ENCODE assay signal across 9 cellular contexts in genomic region chr2:85468704-85469349, GRCh38. TPM values are rescaled to one million over a fixed set of nuclear protein-coding genes. Genes with fewer than 3 reads are reported as not detected.
DNase-seq lines count a peak whose midpoint lies in the region; ATAC-seq, FAIRE-seq and TF ChIP-seq lines count a peak whose summit lies in the region.
"Had no signal": no experiment of that assay in that cellular context is flagged by ENCODE, and none has a peak within 500 bp of the region (broad histone marks: within the 10 kb centered on the region; RNA-seq: fewer than 3 reads in every experiment).

No MANE protein-coding gene starts in this region.

- H3K27ac Mint-ChIP-seq in Calu3 (ENCODE audit: unreplicated experiment): peak overlapping the region; percentile 61
- H3K27ac Mint-ChIP-seq in natural killer cell treated with Interleukin-12 subunit alpha and Interleukin-12 subunit beta and Interleukin-15 and Interleukin-18, amount 100 ng/mL, for 72 hours: no peak overlapping the region
- H3K27ac Mint-ChIP-seq: activated T-cell treated with anti-CD3 and anti-CD28 coated beads, Interleukin-2, amount 50 U/mL, for 24 hours had no signal

- ATAC-seq in HG03565 (IDR thresholded peaks at IDR 0.05; ENCODE audit: unreplicated experiment) (no peak), HG03521 (IDR thresholded peaks at IDR 0.05; ENCODE audit: unreplicated experiment) (no peak), HG02642 (IDR thresholded peaks at IDR 0.05; ENCODE audit: poor library complexity, unreplicated experiment) (no peak)
- no peak for ATAC-seq in natural killer cell treated with Interleukin-12 subunit alpha and Interleukin-12 subunit beta and Interleukin-15 and Interleukin-18, amount 100 ng/mL, for 72 hours

- H3K27me3 Mint-ChIP-seq in Calu3 (ENCODE audit: unreplicated experiment): no peaks in the 10 kb centered on the region
- H3K27me3 Mint-ChIP-seq in natural killer cell treated with Interleukin-12 subunit alpha and Interleukin-12 subunit beta and Interleukin-15 and Interleukin-18, amount 100 ng/mL, for 72 hours: no peaks in the 10 kb centered on the region
- H3K27me3 Mint-ChIP-seq: activated T-cell treated with anti-CD3 and anti-CD28 coated beads, Interleukin-2, amount 50 U/mL, for 24 hours had no signal

- no peak overlapping the region for H3K9ac ChIP-seq in endothelial cell of umbilical vein (replicated peaks; ENCODE audit: extremely low read depth, insufficient read depth, low read length)

- H3K36me3 Mint-ChIP-seq in Calu3 (ENCODE audit: insufficient read depth, unreplicated experiment): no peaks in the 10 kb centered on the region
- no peaks in the 10 kb centered on the region for H3K36me3 Mint-ChIP-seq in natural killer cell treated with Interleukin-12 subunit alpha and Interleukin-12 subunit beta and Interleukin-15 and Interleukin-18, amount 100 ng/mL, for 72 hours

- DNase-seq in Calu3 (peak; percentile 72), LHCN-M2 (ENCODE audit: low read depth) (peak; percentile 35), endothelial cell of umbilical vein (ENCODE audit: low read depth, low spot score) (peak; percentile 60), mucosa of gallbladder (ENCODE audit: low spot score) (peak; percentile 91)
- DNase-seq in natural killer cell treated with Interleukin-12 subunit alpha and Interleukin-12 subunit beta and Interleukin-15 and Interleukin-18, amount 100 ng/mL, for 72 hours (ENCODE audit: low spot score): no peak
- DNase-seq: activated T-cell treated with anti-CD3 and anti-CD28 coated beads, Interleukin-2, amount 50 U/mL, for 24 hours had no signal

- no peak for TF ChIP-seq POLR2A in endothelial cell of umbilical vein (IDR thresholded peaks at IDR 0.05; ENCODE audit: low read depth, low read length)

- no peaks in the 10 kb centered on the region for H3K36me3 ChIP-seq in endothelial cell of umbilical vein (ENCODE audit: control insufficient read depth in 2 of 2, extremely low read depth in 1 of 2, insufficient read depth in 2 of 2, low read length in 2 of 2)

- TF ChIP-seq CTCF in Calu3 (IDR thresholded peaks at IDR 0.05; ENCODE audit: unreplicated experiment): no peak
- TF ChIP-seq CTCF in endothelial cell of umbilical vein (IDR thresholded peaks at IDR 0.05; ENCODE audit: extremely low read depth in 1 of 2, insufficient read depth in 1 of 2, low read depth in 1 of 2, low read length in 2 of 2): no peak

- H3K4me2 ChIP-seq in endothelial cell of umbilical vein (ENCODE audit: insufficient read depth, low read length): no peak overlapping the region

- H3K9me3 Mint-ChIP-seq in Calu3 (ENCODE audit: low read depth, unreplicated experiment): no peaks in the 10 kb centered on the region
- no peaks in the 10 kb centered on the region for H3K9me3 Mint-ChIP-seq in natural killer cell treated with Interleukin-12 subunit alpha and Interleukin-12 subunit beta and Interleukin-15 and Interleukin-18, amount 100 ng/mL, for 72 hours
- H3K9me3 Mint-ChIP-seq: activated T-cell treated with anti-CD3 and anti-CD28 coated beads, Interleukin-2, amount 50 U/mL, for 24 hours had no signal

- peaks cover 30% of the 10 kb centered on the region for H3K4me1 Mint-ChIP-seq in Calu3 (ENCODE audit: low read depth, unreplicated experiment)
- peaks cover 6 to 7% of the 10 kb centered on the region in 2 donors for H3K4me1 Mint-ChIP-seq in natural killer cell treated with Interleukin-12 subunit alpha and Interleukin-12 subunit beta and Interleukin-15 and Interleukin-18, amount 100 ng/mL, for 72 hours (ENCODE audit: low read depth in 2 of 2)

- H3K4me1 ChIP-seq in endothelial cell of umbilical vein (ENCODE audit: control insufficient read depth, extremely low read depth, insufficient read depth, low read length): no peaks in the 10 kb centered on the region

- no peaks in the 10 kb centered on the region for H3K79me2 ChIP-seq in endothelial cell of umbilical vein (ENCODE audit: control insufficient read depth, insufficient read depth, low read length)

- no peaks in the 10 kb centered on the region for H4K20me1 ChIP-seq in endothelial cell of umbilical vein (replicated peaks; ENCODE audit: control insufficient read depth, extremely low read depth, insufficient read depth, low read length)

- BruUV-seq in Calu3 (replicated peaks; lab: Mats Ljungman, UMichigan) (no TSS peak), endothelial cell of umbilical vein (replicated peaks; lab: Mats Ljungman, UMichigan) (no TSS peak)

- no peak overlapping the region for H3K4me3 Mint-ChIP-seq in Calu3 (ENCODE audit: low read depth, unreplicated experiment)
- no peak overlapping the region for H3K4me3 Mint-ChIP-seq in natural killer cell treated with Interleukin-12 subunit alpha and Interleukin-12 subunit beta and Interleukin-15 and Interleukin-18, amount 100 ng/mL, for 72 hours
- H3K4me3 Mint-ChIP-seq: activated T-cell treated with anti-CD3 and anti-CD28 coated beads, Interleukin-2, amount 50 U/mL, for 24 hours had no signal

- CTCF ChIA-PET in Calu3 (lab: Charles Lee): interaction anchor here (0.6 to 1.0 kb wide), 6 partner anchors 19 to 572 kb away, joined by 3 to 5 read pairs (median 3); no protein-coding TSS in a partner anchor
- CTCF ChIA-PET in endothelial cell of umbilical vein (lab: Charles Lee): interaction anchor here (0.9 kb wide), 1 partner anchor 9 kb away, joined by 4 read pairs; no protein-coding TSS in a partner anchor

- intact Hi-C loops in Calu3 (cut with micrococcal nuclease; ENCODE audit: unreplicated experiment) (loop anchor here (2.0 kb wide), 2 partner anchors 30 to 72 kb away; no protein-coding TSS in a partner anchor), endothelial cell of umbilical vein (cut with micrococcal nuclease) (no loop called here)

- H3K9me1 ChIP-seq in endothelial cell of umbilical vein (replicated peaks; ENCODE audit: control insufficient read depth, extremely low read depth, insufficient read depth, low read length): no peaks in the 10 kb centered on the region

- dilution Hi-C loops in endothelial cell of umbilical vein (cut with MboI; ENCODE audit: extremely low pct_ligation_motif_present, low sequenced_read_pairs): no loop called here

- H2AFZ ChIP-seq in endothelial cell of umbilical vein (ENCODE audit: low read depth, low read length): no peak overlapping the region

- no peak overlapping the region for H3K4me3 ChIP-seq in endothelial cell of umbilical vein (replicated peaks in 1 of 3; ENCODE audit: insufficient read depth in 1 of 3, low read depth in 1 of 3, low read length in 3 of 3)

- no peaks in the 10 kb centered on the region for H3K9me3 ChIP-seq in endothelial cell of umbilical vein (replicated peaks; ENCODE audit: control insufficient read depth, insufficient read depth, low read length)

- FAIRE-seq in endothelial cell of umbilical vein (lab: Jason Lieb, UNC): peak; percentile 85

- H3K27me3 ChIP-seq in endothelial cell of umbilical vein (ENCODE audit: control insufficient read depth in 2 of 2, insufficient read depth in 2 of 2, low read length in 2 of 2): no peaks in the 10 kb centered on the region

- no peak overlapping the region for H3K27ac ChIP-seq in endothelial cell of umbilical vein (ENCODE audit: insufficient read depth, low read depth, low read length)

- POLR2A ChIA-PET in endothelial cell of umbilical vein (lab: Charles Lee): interaction anchor here (0.6 to 1.5 kb wide), 2 partner anchors 70 to 107 kb away, joined by 5 to 11 read pairs; partner anchors contain the start of gene MAT2A

TF ChIP-seq in endothelial cell of umbilical vein, 7 proteins besides CTCF, POLR2A, EP300 and RAD21 (continues in another document):
- TF ChIP-seq JUN (IDR thresholded peaks at IDR 0.05; ENCODE audit: borderline replicate concordance, insufficient read depth, insufficient read length, low read depth): no peak
- TF ChIP-seq EZH2 (IDR thresholded peaks at IDR 0.05; ENCODE audit: borderline replicate concordance, low read depth, low read length, severe bottlenecking): no peak
- TF ChIP-seq GATA2 (IDR thresholded peaks at IDR 0.05; ENCODE audit: insufficient read depth, insufficient read length, low read depth, low read length): no peak
- TF ChIP-seq MYC (IDR thresholded peaks at IDR 0.05; ENCODE audit: low read depth, low read length): no peak
- TF ChIP-seq FOS (IDR thresholded peaks at IDR 0.05; ENCODE audit: borderline replicate concordance, insufficient read depth, low read length): no peak
- no peak for TF ChIP-seq POLR2AphosphoS5 (IDR thresholded peaks at IDR 0.05; ENCODE audit: insufficient read depth, low read depth, low read length)

RNA-seq across cellular contexts. Expression of gene SH2D6, which starts 50.3 kb away (rescaled TPM):
- total RNA-seq in Calu3 (2022) (1.8 and 2.4 TPM in 2 replicates), LHCN-M2 (2014; rRNA removed) (5.9 and 8.0 TPM in 2 replicates), endothelial cell of umbilical vein (0.39 and 0.53 TPM in 2 replicates), mucosa of gallbladder (9.9 TPM)
- polyA plus RNA-seq in LHCN-M2 (2012): 6.4 TPM
- polyA plus RNA-seq in endothelial cell of umbilical vein: not detected in 2 replicates
- polyA plus RNA-seq in endothelial cell of umbilical vein (2011; cell fraction: cytosol; rRNA removed): not detected in 2 replicates
- 0.50 TPM in 1 of 2 replicates, not detected in the other for polyA plus RNA-seq in endothelial cell of umbilical vein (2011; cell fraction: nucleus; rRNA removed)
- polyA plus RNA-seq in endothelial cell of umbilical vein (2012): not detected in 2 replicates
- polyA minus RNA-seq in endothelial cell of umbilical vein: not detected in 2 replicates
- 2.2 TPM for polyA minus RNA-seq in endothelial cell of umbilical vein (2011; cell fraction: cytosol; rRNA and poly(A)+ RNA removed)
- polyA minus RNA-seq in endothelial cell of umbilical vein (2011; cell fraction: nucleus; rRNA and poly(A)+ RNA removed): 0.38 TPM in 1 of 2 replicates, not detected in the other
- total RNA-seq in natural killer cell treated with Interleukin-12 subunit alpha and Interleukin-12 subunit beta and Interleukin-15 and Interleukin-18, amount 100 ng/mL, for 72 hours: under 1 TPM; 0.24 to 0.81 TPM

RNA-seq across cellular contexts. Expression of gene CAPG, which starts 58.7 kb away (rescaled TPM):
- total RNA-seq in Calu3 (2022): 230 and 238 TPM in 2 replicates
- total RNA-seq in LHCN-M2 (2014; rRNA removed): 156 and 172 TPM in 2 replicates
- 118 TPM for polyA plus RNA-seq in LHCN-M2 (2012)
- 103 and 115 TPM in 2 replicates for total RNA-seq in endothelial cell of umbilical vein
- polyA plus RNA-seq in endothelial cell of umbilical vein: 104 and 107 TPM in 2 replicates
- 93.8 and 122 TPM in 2 replicates for polyA plus RNA-seq in endothelial cell of umbilical vein (2011; cell fraction: cytosol; rRNA removed)
- polyA plus RNA-seq in endothelial cell of umbilical vein (2011; cell fraction: nucleus; rRNA removed): 56.5 and 66.5 TPM in 2 replicates
- polyA plus RNA-seq in endothelial cell of umbilical vein (2012): 175 and 239 TPM in 2 replicates
- polyA minus RNA-seq in endothelial cell of umbilical vein: 40.0 and 59.8 TPM in 2 replicates
- 82.9 TPM for polyA minus RNA-seq in endothelial cell of umbilical vein (2011; cell fraction: cytosol; rRNA and poly(A)+ RNA removed)
- polyA minus RNA-seq in endothelial cell of umbilical vein (2011; cell fraction: nucleus; rRNA and poly(A)+ RNA removed): 11.3 and 15.3 TPM in 2 replicates
- 125 TPM for total RNA-seq in mucosa of gallbladder
- total RNA-seq in natural killer cell treated with Interleukin-12 subunit alpha and Interleukin-12 subunit beta and Interleukin-15 and Interleukin-18, amount 100 ng/mL, for 72 hours: 10 to 100 TPM in 1 of 2 donors, 1 to 10 TPM in 1; 8.4 to 12.9 TPM
